ENCODE assay signal across 18 cellular contexts in genomic region chr5:76737846-76738245, GRCh38. TPM values are rescaled to one million over a fixed set of nuclear protein-coding genes. Genes with fewer than 3 reads are reported as not detected.
A peak's percentile ranks its signal among the peaks of the same experiment; 100 is the strongest.
DNase-seq lines count a peak whose midpoint lies in the region; ATAC-seq, FAIRE-seq and TF ChIP-seq lines count a peak whose summit lies in the region.
"Had no signal": no experiment of that assay in that cellular context is flagged by ENCODE, and none has a peak within 500 bp of the region (broad histone marks: within the 10 kb centered on the region; RNA-seq: fewer than 3 reads in every experiment).

No MANE protein-coding gene starts in this region.

- peaks cover 47% of the 10 kb centered on the region for H3K4me1 Mint-ChIP-seq in activated CD4-positive, alpha-beta memory T cell treated with anti-CD3 and anti-CD28 coated beads for 36 hours (ENCODE audit: low read depth)
- H3K4me1 Mint-ChIP-seq: nephron had no signal

- POLR2A ChIA-PET in A673 (lab: Charles Lee; ENCODE audit: low non-redundant PET): no interaction called here
- POLR2A ChIA-PET in activated CD4-positive, alpha-beta memory T cell treated with anti-CD3 and anti-CD28 coated beads for 36 hours (lab: Charles Lee): interaction anchor here (1.4 to 2.0 kb wide), 3 partner anchors 23 to 190 kb away, joined by 3 to 14 read pairs (median 7); no protein-coding TSS in a partner anchor

- no peaks in the 10 kb centered on the region for H3K9me3 ChIP-seq in A673 (ENCODE audit: low read depth, low read length, poor library complexity, severe bottlenecking)
- H3K9me3 ChIP-seq in lower lobe of right lung: no peaks in the 10 kb centered on the region
- H3K9me3 ChIP-seq: left lung had no signal

- ATAC-seq in lower lobe of right lung: no peak
- no peak for ATAC-seq in HG03439 (IDR thresholded peaks at IDR 0.05; ENCODE audit: unreplicated experiment)
- no peak for ATAC-seq in esophagus mucosa

- H3K27ac ChIP-seq in A673 (ENCODE audit: low read depth, low read length, poor library complexity, severe bottlenecking) (peak overlapping the region; percentile 67), lower lobe of right lung (peak overlapping the region; percentile 22)
- H3K27ac ChIP-seq: cardiac muscle cell, SK-N-MC, WERI-Rb-1 had no signal

- H3K4me3 Mint-ChIP-seq in activated CD4-positive, alpha-beta memory T cell treated with anti-CD3 and anti-CD28 coated beads for 36 hours: no peak overlapping the region
- H3K4me3 Mint-ChIP-seq: nephron had no signal

- intact Hi-C loops in A673 (cut with micrococcal nuclease; ENCODE audit: unreplicated experiment) (no loop called here), lower lobe of right lung (cut with DNase I) (no loop called here)
- intact Hi-C loops in activated CD4-positive, alpha-beta memory T cell treated with anti-CD3 and anti-CD28 coated beads for 36 hours (cut with micrococcal nuclease): loop anchor here (2.0 to 5.0 kb wide), 6 partner anchors 34 to 469 kb away; no protein-coding TSS in a partner anchor

- peaks cover 21% of the 10 kb centered on the region for H3K36me3 ChIP-seq in A673 (ENCODE audit: insufficient read depth, low read length, poor library complexity, severe bottlenecking)
- peaks cover 6% of the 10 kb centered on the region for H3K36me3 ChIP-seq in lower lobe of right lung
- H3K36me3 ChIP-seq: cardiac muscle cell, left lung had no signal

- peaks cover 36% of the 10 kb centered on the region for H3K4me1 ChIP-seq in A673 (ENCODE audit: insufficient read depth, low read length, poor library complexity, severe bottlenecking)
- peaks cover 5% of the 10 kb centered on the region for H3K4me1 ChIP-seq in lower lobe of right lung

- peak overlapping the region; percentile 94 for H3K27ac Mint-ChIP-seq in activated CD4-positive, alpha-beta memory T cell treated with anti-CD3 and anti-CD28 coated beads for 36 hours

- FAIRE-seq in G401.6 (lab: Jason Lieb, UNC): peak; percentile 39

- BruUV-seq in A673 (replicated peaks; lab: Mats Ljungman, UMichigan): no TSS peak

- TF ChIP-seq CTCF in A673 (conservative IDR thresholded peaks at IDR 0.05; ENCODE audit: low read depth, low read length) (no peak), lower lobe of right lung (IDR thresholded peaks at IDR 0.05) (no peak)

- CTCF ChIA-PET in A673 (lab: Charles Lee): no interaction called here
- CTCF ChIA-PET in activated CD4-positive, alpha-beta memory T cell treated with anti-CD3 and anti-CD28 coated beads for 36 hours (lab: Charles Lee): interaction anchor here (1.0 to 3.3 kb wide), 6 partner anchors 15 to 37 kb away, joined by 3 to 37 read pairs (median 5); partner anchors contain the start of gene F2R

- H3K27me3 ChIP-seq in A673 (replicated peaks; ENCODE audit: insufficient read depth, low read depth, low read length, poor library complexity) (no peaks in the 10 kb centered on the region), lower lobe of right lung (ENCODE audit: low read depth) (no peaks in the 10 kb centered on the region)
- H3K27me3 ChIP-seq: cardiac muscle cell, left lung had no signal

- no peak for DNase-seq in A673 (ENCODE audit: low spot score)
- peak; percentile 16 for DNase-seq in activated CD4-positive, alpha-beta memory T cell treated with anti-CD3 and anti-CD28 coated beads for 36 hours
- no peak for DNase-seq in lower lobe of right lung
- DNase-seq in ureter (ENCODE audit: low spot score): no peak
- no peak for DNase-seq in NCI-H526 (lab: John Stamatoyannopoulos, UW)
- DNase-seq: activated CD8-positive, alpha-beta memory T cell treated with anti-CD3 and anti-CD28 coated beads, Interleukin-2, amount 50 U/mL, for 4 hours; DMS153; effector CD8-positive, alpha-beta T cell; left lung; NCI-H1436; WERI-Rb-1 had no signal

- H3K4me3 ChIP-seq in A673 (ENCODE audit: low read depth, low read length, poor library complexity, severe bottlenecking): no peak overlapping the region
- no peak overlapping the region for H3K4me3 ChIP-seq in lower lobe of right lung
- H3K4me3 ChIP-seq: cardiac muscle cell, left lung, SK-N-MC had no signal

- H3K9me3 Mint-ChIP-seq in activated CD4-positive, alpha-beta memory T cell treated with anti-CD3 and anti-CD28 coated beads for 36 hours: no peaks in the 10 kb centered on the region
- H3K9me3 Mint-ChIP-seq: nephron had no signal

- H3K27me3 Mint-ChIP-seq in activated CD4-positive, alpha-beta memory T cell treated with anti-CD3 and anti-CD28 coated beads for 36 hours: no peaks in the 10 kb centered on the region

- no peaks in the 10 kb centered on the region for H3K36me3 Mint-ChIP-seq in activated CD4-positive, alpha-beta memory T cell treated with anti-CD3 and anti-CD28 coated beads for 36 hours
- H3K36me3 Mint-ChIP-seq: activated naive CD8-positive, alpha-beta T cell had no signal

RNA-seq across cellular contexts. Expression of gene F2R, which starts 21.9 kb away (rescaled TPM):
- total RNA-seq in A673 (2021) (83.3 and 92.1 TPM in 2 replicates), lower lobe of right lung (18.6 TPM), ureter (4.7 TPM), esophagus mucosa (2.3 TPM)
- total RNA-seq in activated CD4-positive, alpha-beta memory T cell treated with anti-CD3 and anti-CD28 coated beads for 36 hours: 1 to 10 TPM; 6.5 to 6.8 TPM
